In the genomic region with DNA sequence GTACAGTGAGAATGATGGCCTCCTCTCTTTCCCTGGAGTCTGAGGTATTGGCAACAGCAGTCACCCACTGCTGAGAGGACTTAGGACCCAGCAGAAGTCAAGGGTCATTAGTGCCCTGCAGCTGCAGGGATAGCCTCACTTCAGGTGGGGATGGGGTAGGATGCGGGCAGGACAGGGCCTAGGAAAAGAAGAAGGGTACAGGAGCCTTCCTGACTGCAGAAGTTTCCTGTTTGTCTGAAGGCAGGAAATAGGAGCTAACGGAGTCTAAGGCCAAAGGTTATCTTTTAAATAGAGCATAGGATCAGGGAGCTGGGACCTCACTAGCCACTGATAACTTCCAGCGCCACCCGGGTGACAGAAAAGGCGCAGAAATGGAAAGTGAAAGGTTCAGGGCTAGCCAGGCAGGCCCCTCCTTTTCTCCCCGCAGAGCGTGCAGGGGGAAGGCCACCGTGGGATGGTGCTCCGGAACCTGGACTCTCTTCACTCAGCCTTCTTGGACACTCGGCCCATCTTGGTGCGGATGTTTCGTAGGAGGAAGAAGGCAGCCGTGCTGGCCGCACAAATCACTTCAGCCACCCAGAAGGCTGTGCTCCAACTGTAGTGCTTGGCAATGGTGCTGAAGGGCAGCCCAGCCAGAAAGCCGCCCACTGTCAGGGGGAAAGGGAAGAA, we compare ENCODE assay signal across 1 cellular context.
TF ChIP-seq lines count a peak whose summit lies in the region.

No MANE protein-coding gene starts in this region.

TF ChIP-seq in HepG2, 621 proteins besides CTCF, POLR2A, EP300 and RAD21 (continued from another document and continues in another):
- TF ChIP-seq, protein P1, sequence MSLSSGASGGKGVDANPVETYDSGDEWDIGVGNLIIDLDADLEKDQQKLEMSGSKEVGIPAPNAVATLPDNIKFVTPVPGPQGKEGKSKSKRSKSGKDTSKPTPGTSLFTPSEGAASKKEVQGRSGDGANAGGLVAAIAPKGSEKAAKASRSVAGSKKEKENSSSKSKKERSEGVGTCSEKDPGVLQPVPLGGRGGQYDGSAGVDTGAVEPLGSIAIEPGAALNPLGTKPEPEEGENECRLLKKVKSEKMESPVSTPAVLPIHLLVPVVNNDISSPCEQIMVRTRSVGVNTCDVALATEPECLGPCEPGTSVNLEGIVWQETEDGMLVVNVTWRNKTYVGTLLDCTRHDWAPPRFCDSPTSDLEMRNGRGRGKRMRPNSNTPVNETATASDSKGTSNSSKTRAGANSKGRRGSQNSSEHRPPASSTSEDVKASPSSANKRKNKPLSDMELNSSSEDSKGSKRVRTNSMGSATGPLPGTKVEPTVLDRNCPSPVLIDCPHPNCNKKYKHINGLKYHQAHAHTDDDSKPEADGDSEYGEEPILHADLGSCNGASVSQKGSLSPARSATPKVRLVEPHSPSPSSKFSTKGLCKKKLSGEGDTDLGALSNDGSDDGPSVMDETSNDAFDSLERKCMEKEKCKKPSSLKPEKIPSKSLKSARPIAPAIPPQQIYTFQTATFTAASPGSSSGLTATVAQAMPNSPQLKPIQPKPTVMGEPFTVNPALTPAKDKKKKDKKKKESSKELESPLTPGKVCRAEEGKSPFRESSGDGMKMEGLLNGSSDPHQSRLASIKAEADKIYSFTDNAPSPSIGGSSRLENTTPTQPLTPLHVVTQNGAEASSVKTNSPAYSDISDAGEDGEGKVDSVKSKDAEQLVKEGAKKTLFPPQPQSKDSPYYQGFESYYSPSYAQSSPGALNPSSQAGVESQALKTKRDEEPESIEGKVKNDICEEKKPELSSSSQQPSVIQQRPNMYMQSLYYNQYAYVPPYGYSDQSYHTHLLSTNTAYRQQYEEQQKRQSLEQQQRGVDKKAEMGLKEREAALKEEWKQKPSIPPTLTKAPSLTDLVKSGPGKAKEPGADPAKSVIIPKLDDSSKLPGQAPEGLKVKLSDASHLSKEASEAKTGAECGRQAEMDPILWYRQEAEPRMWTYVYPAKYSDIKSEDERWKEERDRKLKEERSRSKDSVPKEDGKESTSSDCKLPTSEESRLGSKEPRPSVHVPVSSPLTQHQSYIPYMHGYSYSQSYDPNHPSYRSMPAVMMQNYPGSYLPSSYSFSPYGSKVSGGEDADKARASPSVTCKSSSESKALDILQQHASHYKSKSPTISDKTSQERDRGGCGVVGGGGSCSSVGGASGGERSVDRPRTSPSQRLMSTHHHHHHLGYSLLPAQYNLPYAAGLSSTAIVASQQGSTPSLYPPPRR (CRISPR knock-in tag; IDR thresholded peaks at IDR 0.05; ENCODE audit: borderline replicate concordance), result peak; percentile 57; the same call in 1 of the 2 replicates
- TF ChIP-seq, protein P2, sequence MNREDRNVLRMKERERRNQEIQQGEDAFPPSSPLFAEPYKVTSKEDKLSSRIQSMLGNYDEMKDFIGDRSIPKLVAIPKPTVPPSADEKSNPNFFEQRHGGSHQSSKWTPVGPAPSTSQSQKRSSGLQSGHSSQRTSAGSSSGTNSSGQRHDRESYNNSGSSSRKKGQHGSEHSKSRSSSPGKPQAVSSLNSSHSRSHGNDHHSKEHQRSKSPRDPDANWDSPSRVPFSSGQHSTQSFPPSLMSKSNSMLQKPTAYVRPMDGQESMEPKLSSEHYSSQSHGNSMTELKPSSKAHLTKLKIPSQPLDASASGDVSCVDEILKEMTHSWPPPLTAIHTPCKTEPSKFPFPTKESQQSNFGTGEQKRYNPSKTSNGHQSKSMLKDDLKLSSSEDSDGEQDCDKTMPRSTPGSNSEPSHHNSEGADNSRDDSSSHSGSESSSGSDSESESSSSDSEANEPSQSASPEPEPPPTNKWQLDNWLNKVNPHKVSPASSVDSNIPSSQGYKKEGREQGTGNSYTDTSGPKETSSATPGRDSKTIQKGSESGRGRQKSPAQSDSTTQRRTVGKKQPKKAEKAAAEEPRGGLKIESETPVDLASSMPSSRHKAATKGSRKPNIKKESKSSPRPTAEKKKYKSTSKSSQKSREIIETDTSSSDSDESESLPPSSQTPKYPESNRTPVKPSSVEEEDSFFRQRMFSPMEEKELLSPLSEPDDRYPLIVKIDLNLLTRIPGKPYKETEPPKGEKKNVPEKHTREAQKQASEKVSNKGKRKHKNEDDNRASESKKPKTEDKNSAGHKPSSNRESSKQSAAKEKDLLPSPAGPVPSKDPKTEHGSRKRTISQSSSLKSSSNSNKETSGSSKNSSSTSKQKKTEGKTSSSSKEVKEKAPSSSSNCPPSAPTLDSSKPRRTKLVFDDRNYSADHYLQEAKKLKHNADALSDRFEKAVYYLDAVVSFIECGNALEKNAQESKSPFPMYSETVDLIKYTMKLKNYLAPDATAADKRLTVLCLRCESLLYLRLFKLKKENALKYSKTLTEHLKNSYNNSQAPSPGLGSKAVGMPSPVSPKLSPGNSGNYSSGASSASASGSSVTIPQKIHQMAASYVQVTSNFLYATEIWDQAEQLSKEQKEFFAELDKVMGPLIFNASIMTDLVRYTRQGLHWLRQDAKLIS (CRISPR knock-in tag; IDR thresholded peaks at IDR 0.05), result no peak
- TF ChIP-seq, protein P3, sequence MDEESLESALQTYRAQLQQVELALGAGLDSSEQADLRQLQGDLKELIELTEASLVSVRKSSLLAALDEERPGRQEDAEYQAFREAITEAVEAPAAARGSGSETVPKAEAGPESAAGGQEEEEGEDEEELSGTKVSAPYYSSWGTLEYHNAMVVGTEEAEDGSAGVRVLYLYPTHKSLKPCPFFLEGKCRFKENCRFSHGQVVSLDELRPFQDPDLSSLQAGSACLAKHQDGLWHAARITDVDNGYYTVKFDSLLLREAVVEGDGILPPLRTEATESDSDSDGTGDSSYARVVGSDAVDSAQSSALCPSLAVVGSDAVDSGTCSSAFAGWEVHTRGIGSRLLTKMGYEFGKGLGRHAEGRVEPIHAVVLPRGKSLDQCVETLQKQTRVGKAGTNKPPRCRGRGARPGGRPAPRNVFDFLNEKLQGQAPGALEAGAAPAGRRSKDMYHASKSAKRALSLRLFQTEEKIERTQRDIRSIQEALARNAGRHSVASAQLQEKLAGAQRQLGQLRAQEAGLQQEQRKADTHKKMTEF (CRISPR knock-in tag; IDR thresholded peaks at IDR 0.05), result no peak
- TF ChIP-seq, protein P4, sequence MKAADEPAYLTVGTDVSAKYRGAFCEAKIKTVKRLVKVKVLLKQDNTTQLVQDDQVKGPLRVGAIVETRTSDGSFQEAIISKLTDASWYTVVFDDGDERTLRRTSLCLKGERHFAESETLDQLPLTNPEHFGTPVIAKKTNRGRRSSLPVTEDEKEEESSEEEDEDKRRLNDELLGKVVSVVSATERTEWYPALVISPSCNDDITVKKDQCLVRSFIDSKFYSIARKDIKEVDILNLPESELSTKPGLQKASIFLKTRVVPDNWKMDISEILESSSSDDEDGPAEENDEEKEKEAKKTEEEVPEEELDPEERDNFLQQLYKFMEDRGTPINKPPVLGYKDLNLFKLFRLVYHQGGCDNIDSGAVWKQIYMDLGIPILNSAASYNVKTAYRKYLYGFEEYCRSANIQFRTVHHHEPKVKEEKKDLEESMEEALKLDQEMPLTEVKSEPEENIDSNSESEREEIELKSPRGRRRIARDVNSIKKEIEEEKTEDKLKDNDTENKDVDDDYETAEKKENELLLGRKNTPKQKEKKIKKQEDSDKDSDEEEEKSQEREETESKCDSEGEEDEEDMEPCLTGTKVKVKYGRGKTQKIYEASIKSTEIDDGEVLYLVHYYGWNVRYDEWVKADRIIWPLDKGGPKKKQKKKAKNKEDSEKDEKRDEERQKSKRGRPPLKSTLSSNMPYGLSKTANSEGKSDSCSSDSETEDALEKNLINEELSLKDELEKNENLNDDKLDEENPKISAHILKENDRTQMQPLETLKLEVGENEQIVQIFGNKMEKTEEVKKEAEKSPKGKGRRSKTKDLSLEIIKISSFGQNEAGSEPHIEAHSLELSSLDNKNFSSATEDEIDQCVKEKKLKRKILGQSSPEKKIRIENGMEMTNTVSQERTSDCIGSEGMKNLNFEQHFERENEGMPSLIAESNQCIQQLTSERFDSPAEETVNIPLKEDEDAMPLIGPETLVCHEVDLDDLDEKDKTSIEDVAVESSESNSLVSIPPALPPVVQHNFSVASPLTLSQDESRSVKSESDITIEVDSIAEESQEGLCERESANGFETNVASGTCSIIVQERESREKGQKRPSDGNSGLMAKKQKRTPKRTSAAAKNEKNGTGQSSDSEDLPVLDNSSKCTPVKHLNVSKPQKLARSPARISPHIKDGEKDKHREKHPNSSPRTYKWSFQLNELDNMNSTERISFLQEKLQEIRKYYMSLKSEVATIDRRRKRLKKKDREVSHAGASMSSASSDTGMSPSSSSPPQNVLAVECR (CRISPR knock-in tag; IDR thresholded peaks at IDR 0.05; ENCODE audit: borderline replicate concordance), result peak; percentile 58; the same call in 1 of the 2 replicates
- TF ChIP-seq ZNF563 (CRISPR knock-in tag; IDR thresholded peaks at IDR 0.05), result no peak
- TF ChIP-seq ZNF207 (IDR thresholded peaks at IDR 0.05; ENCODE audit: borderline replicate concordance), result no peak
- no peak for TF ChIP-seq ARNT2 (CRISPR knock-in tag; IDR thresholded peaks at IDR 0.05; ENCODE audit: low read depth)
- TF ChIP-seq, protein P5, sequence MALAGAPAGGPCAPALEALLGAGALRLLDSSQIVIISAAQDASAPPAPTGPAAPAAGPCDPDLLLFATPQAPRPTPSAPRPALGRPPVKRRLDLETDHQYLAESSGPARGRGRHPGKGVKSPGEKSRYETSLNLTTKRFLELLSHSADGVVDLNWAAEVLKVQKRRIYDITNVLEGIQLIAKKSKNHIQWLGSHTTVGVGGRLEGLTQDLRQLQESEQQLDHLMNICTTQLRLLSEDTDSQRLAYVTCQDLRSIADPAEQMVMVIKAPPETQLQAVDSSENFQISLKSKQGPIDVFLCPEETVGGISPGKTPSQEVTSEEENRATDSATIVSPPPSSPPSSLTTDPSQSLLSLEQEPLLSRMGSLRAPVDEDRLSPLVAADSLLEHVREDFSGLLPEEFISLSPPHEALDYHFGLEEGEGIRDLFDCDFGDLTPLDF (CRISPR knock-in tag; IDR thresholded peaks at IDR 0.05), result no peak
- TF ChIP-seq NR2F6 (IDR thresholded peaks at IDR 0.05), result peak; percentile 81
- peak; percentile 82 for TF ChIP-seq NR2F6 (CRISPR knock-in tag; IDR thresholded peaks at IDR 0.05)
- no peak for TF ChIP-seq ZNF773 (CRISPR knock-in tag; IDR thresholded peaks at IDR 0.05; ENCODE audit: borderline replicate concordance)
- TF ChIP-seq EHMT2 (IDR thresholded peaks at IDR 0.05; ENCODE audit: borderline replicate concordance, low read depth, low read length), result no peak
- TF ChIP-seq ZNF614 (CRISPR knock-in tag; IDR thresholded peaks at IDR 0.05; ENCODE audit: borderline replicate concordance), result 0 out of 2 replicates have a peak, but pooled peaks have one; percentile 10
- TF ChIP-seq NFYC (CRISPR knock-in tag; IDR thresholded peaks at IDR 0.05), result no peak
- TF ChIP-seq, protein P6, sequence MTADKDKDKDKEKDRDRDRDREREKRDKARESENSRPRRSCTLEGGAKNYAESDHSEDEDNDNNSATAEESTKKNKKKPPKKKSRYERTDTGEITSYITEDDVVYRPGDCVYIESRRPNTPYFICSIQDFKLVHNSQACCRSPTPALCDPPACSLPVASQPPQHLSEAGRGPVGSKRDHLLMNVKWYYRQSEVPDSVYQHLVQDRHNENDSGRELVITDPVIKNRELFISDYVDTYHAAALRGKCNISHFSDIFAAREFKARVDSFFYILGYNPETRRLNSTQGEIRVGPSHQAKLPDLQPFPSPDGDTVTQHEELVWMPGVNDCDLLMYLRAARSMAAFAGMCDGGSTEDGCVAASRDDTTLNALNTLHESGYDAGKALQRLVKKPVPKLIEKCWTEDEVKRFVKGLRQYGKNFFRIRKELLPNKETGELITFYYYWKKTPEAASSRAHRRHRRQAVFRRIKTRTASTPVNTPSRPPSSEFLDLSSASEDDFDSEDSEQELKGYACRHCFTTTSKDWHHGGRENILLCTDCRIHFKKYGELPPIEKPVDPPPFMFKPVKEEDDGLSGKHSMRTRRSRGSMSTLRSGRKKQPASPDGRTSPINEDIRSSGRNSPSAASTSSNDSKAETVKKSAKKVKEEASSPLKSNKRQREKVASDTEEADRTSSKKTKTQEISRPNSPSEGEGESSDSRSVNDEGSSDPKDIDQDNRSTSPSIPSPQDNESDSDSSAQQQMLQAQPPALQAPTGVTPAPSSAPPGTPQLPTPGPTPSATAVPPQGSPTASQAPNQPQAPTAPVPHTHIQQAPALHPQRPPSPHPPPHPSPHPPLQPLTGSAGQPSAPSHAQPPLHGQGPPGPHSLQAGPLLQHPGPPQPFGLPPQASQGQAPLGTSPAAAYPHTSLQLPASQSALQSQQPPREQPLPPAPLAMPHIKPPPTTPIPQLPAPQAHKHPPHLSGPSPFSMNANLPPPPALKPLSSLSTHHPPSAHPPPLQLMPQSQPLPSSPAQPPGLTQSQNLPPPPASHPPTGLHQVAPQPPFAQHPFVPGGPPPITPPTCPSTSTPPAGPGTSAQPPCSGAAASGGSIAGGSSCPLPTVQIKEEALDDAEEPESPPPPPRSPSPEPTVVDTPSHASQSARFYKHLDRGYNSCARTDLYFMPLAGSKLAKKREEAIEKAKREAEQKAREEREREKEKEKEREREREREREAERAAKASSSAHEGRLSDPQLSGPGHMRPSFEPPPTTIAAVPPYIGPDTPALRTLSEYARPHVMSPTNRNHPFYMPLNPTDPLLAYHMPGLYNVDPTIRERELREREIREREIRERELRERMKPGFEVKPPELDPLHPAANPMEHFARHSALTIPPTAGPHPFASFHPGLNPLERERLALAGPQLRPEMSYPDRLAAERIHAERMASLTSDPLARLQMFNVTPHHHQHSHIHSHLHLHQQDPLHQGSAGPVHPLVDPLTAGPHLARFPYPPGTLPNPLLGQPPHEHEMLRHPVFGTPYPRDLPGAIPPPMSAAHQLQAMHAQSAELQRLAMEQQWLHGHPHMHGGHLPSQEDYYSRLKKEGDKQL (CRISPR knock-in tag; IDR thresholded peaks at IDR 0.05; ENCODE audit: low read depth), result no peak
- no peak for TF ChIP-seq FOXK1 (CRISPR knock-in tag; IDR thresholded peaks at IDR 0.05; ENCODE audit: borderline replicate concordance, low read depth)
- no peak for TF ChIP-seq NONO (IDR thresholded peaks at IDR 0.05)
- TF ChIP-seq NONO (CRISPR knock-in tag; conservative IDR thresholded peaks at IDR 0.05), result 0 out of 2 replicates have a peak, but pooled peaks have one; percentile 19
- TF ChIP-seq ZNF138 (CRISPR knock-in tag; IDR thresholded peaks at IDR 0.05; ENCODE audit: low read depth), result no peak
- TF ChIP-seq ZBTB20 (CRISPR knock-in tag; IDR thresholded peaks at IDR 0.05; ENCODE audit: borderline replicate concordance, low read depth), result no peak
- no peak for TF ChIP-seq RFXAP (CRISPR knock-in tag; IDR thresholded peaks at IDR 0.05; ENCODE audit: borderline replicate concordance)
- no peak for TF ChIP-seq RORA (CRISPR knock-in tag; IDR thresholded peaks at IDR 0.05)
- TF ChIP-seq HNF4G (IDR thresholded peaks at IDR 0.05; ENCODE audit: borderline replicate concordance, low read depth, low read length), result peak; percentile 46
- 0 out of 2 replicates have a peak, but pooled peaks have one; percentile 17 for TF ChIP-seq HNF4G (CRISPR knock-in tag; IDR thresholded peaks at IDR 0.05; ENCODE audit: borderline replicate concordance, low read depth)
